8 cellular contexts compared by ENCODE assay signal in the genomic region with DNA sequence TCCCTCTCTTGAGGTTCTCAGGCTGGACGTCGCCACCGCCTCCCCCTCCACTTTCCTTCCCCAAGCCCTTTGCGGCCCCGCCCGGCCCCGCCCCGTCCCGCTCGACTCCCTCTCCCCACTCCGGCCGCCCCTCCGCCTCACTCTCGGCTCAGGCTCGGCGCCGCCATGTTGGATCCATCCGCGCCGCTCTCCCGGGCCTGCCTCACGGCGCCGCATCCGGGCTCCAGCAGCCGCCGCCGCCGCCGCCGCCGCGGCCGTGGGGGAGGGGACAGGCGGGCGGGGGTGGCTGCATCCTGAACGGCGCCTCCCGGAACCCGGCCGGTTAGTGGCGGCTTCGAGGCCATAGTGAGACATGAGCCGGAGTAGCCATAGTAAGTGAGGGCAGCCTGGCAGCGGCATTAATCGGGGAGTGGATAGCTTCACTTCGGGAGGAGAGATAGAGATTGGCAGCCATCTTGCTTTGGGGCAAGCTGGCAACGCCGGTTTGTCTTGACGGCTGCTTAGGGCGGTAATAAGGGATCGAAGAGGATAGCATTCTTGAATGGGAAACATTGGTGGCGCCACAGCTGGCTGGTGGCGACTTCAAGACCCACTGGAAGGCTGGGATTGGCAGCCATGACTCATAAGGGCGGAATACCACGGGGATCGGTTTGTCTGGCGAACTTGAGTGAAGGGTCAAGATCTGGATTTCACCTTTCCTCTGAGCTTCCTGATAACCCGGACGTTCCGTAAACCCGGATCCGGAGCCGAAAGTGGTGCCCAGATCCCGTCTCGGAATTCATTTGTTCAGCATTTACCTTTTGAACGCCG. TPM values are rescaled to one million over a fixed set of nuclear protein-coding genes. Genes with fewer than 3 reads are reported as not detected.
DNase-seq lines count a peak whose midpoint lies in the region; ATAC-seq, FAIRE-seq and TF ChIP-seq lines count a peak whose summit lies in the region.

A gene with protein sequence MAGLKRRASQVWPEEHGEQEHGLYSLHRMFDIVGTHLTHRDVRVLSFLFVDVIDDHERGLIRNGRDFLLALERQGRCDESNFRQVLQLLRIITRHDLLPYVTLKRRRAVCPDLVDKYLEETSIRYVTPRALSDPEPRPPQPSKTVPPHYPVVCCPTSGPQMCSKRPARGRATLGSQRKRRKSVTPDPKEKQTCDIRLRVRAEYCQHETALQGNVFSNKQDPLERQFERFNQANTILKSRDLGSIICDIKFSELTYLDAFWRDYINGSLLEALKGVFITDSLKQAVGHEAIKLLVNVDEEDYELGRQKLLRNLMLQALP (minus strand): TSS at position 258 of the 810 bp plus-strand sequence. CDS start 8,205 bp downstream, outside the sequence.

- peak within 1 kb of the TSS; percentile 88 to 95 (median 91) for H3K27ac ChIP-seq in body of pancreas

- H3K4me3 ChIP-seq in body of pancreas (peak within 1 kb of the TSS; percentile 66 to 91), skeletal muscle cell (ENCODE audit: low read depth, low read length) (peak within 1 kb of the TSS; percentile 84)

- no peak for TF ChIP-seq CTCF in body of pancreas (IDR thresholded peaks at IDR 0.05)

- WGBS in body of pancreas, 2 donors: 0 to 1% methylated on average over 26 to 68 of the region's 68 CpGs

- ATAC-seq in GM18520 (IDR thresholded peaks at IDR 0.05; ENCODE audit: unreplicated experiment) (peak; percentile 89), HG03064 (IDR thresholded peaks at IDR 0.05; ENCODE audit: low read depth, unreplicated experiment) (peak; percentile 88), body of pancreas (peak; percentile 94)

- peaks cover 42% of the 10 kb centered on the region for H3K4me1 ChIP-seq in body of pancreas

- FAIRE-seq in TTC549 (lab: Jason Lieb, UNC): peak; percentile 96

- no peaks in the 10 kb centered on the region for H3K27me3 ChIP-seq in body of pancreas

- DNase-seq in A172 (ENCODE audit: low spot score) (peak; percentile 99), NCI-H2107 treated with DMSO at 0.1 percent for 48 hours (lab: John Stamatoyannopoulos, UW; ENCODE audit: unreplicated experiment) (peak; percentile 99), body of pancreas (peak; percentile 92 to 97 (median 94)), iPS DF 4.7 (ENCODE audit: extremely low read depth, low spot score) (peak; percentile 89), skeletal muscle cell (ENCODE audit: low read depth) (peak; percentile 89)

- intact Hi-C loops in body of pancreas (cut with DNase I): no loop called here

- TF ChIP-seq POLR2A in body of pancreas (IDR thresholded peaks at IDR 0.05): peak; percentile 38 to 62 (median 53)

- H3K36me3 ChIP-seq in body of pancreas (replicated peaks in 1 of 2; ENCODE audit: insufficient read depth in 1 of 2, low read depth in 2 of 2): peaks cover 0 to 1% of the 10 kb centered on the region in 2 donors

- no peaks in the 10 kb centered on the region for H3K9me3 ChIP-seq in body of pancreas

RNA-seq across cellular contexts. Expression of the gene that starts here (rescaled TPM):
- 37.8 and 40.1 TPM in 2 replicates for total RNA-seq in A172 (2014; rRNA removed; shearing (Covaris generic))
- total RNA-seq in body of pancreas: 10 to 100 TPM; 12.9 to 15.8 TPM

Comparison
In these comparisons a context has a peak if more than half of its experiments do, and no peak if none do; other contexts are left out.
1. Peak in every context shown above with its lines: DNase-seq, ATAC-seq, H3K4me3 ChIP-seq and H3K27ac ChIP-seq.